8 cellular contexts compared by ENCODE assay signal in genomic region chr6:152642578-152643375, GRCh38. TPM values are rescaled to one million over a fixed set of nuclear protein-coding genes. Genes with fewer than 3 reads are reported as not detected.
A peak's percentile ranks its signal among the peaks of the same experiment; 100 is the strongest.
DNase-seq lines count a peak whose midpoint lies in the region; ATAC-seq and TF ChIP-seq lines count a peak whose summit lies in the region.

No MANE protein-coding gene starts in this region.

- no peaks in the 10 kb centered on the region for H3K9me3 Mint-ChIP-seq in osteocyte (ENCODE audit: unreplicated experiment)

- H3K4me3 Mint-ChIP-seq in osteocyte (ENCODE audit: unreplicated experiment) = no peak overlapping the region

- no peaks in the 10 kb centered on the region for H3K36me3 Mint-ChIP-seq in osteocyte (ENCODE audit: unreplicated experiment)

- DNase-seq in activated T-cell treated with anti-CD3 and anti-CD28 coated beads for 1 hour (ENCODE audit: low read depth) = peak; percentile 5
- DNase-seq in activated T-cell treated with anti-CD3 and anti-CD28 coated beads for 4 hours = no peak
- peak; percentile 29 to 30 for DNase-seq in Kasumi-1 (lab: John Stamatoyannopoulos, UW)
- peak; percentile 60 for DNase-seq in fibroblast of the aortic adventitia (ENCODE audit: low read depth)
- DNase-seq in osteocyte (ENCODE audit: extremely low spot score, unreplicated experiment) = no peak
- DNase-seq in effector CD8-positive, alpha-beta T cell (lab: John Stamatoyannopoulos, UW) = no peak

- H3K27me3 Mint-ChIP-seq in osteocyte (ENCODE audit: unreplicated experiment) = peaks cover 24% of the 10 kb centered on the region

- peak; percentile 96 for ATAC-seq in GM21619 (IDR thresholded peaks at IDR 0.05; ENCODE audit: unreplicated experiment)

- peak; percentile 87 for TF ChIP-seq CTCF in VCaP (conservative IDR thresholded peaks at IDR 0.05)
- peak; percentile 58 for TF ChIP-seq CTCF in fibroblast of the aortic adventitia (IDR thresholded peaks at IDR 0.05; ENCODE audit: insufficient read depth, low read length)
- peak; percentile 51 for TF ChIP-seq CTCF in osteocyte (IDR thresholded peaks at IDR 0.05)

- no peak overlapping the region for H3K27ac ChIP-seq in VCaP

- no peak overlapping the region for H3K4me3 ChIP-seq in fibroblast of the aortic adventitia (ENCODE audit: low read depth, low read length)

- H3K27ac Mint-ChIP-seq in osteocyte (ENCODE audit: unreplicated experiment) = no peak overlapping the region

- peaks cover under 1% of the 10 kb centered on the region for H3K4me1 Mint-ChIP-seq in osteocyte (ENCODE audit: unreplicated experiment)

RNA-seq across cellular contexts. Expression of gene SYNE1, which starts 5.6 kb away (rescaled TPM):
- total RNA-seq in fibroblast of the aortic adventitia (ENCODE audit: low replicate concordance) (133 and 193 TPM in 2 replicates), osteocyte (130 and 142 TPM in 2 replicates)

RNA-seq across cellular contexts. Expression of gene MYCT1, which starts 54.9 kb away (rescaled TPM):
- total RNA-seq in fibroblast of the aortic adventitia (ENCODE audit: low replicate concordance) = 0.65 and 2.6 TPM in 2 replicates
- total RNA-seq in osteocyte = not detected in 2 replicates

Comparison
In these comparisons a context has a peak if more than half of its experiments do, and no peak if none do; other contexts are left out.
1. DNase-seq: peak in activated T-cell treated with anti-CD3 and anti-CD28 coated beads for 1 hour (single experiment), Kasumi-1 (2 of 2) and fibroblast of the aortic adventitia (single experiment); none in activated T-cell treated with anti-CD3 and anti-CD28 coated beads for 4 hours (single experiment), osteocyte (single experiment) and effector CD8-positive, alpha-beta T cell (single experiment).
2. Peak in every context shown above with its lines, with median percentiles within 50 percentile points of each other: CTCF ChIP-seq.